Comparison of ENCODE assay signal across 19 cellular contexts in the genomic region with DNA sequence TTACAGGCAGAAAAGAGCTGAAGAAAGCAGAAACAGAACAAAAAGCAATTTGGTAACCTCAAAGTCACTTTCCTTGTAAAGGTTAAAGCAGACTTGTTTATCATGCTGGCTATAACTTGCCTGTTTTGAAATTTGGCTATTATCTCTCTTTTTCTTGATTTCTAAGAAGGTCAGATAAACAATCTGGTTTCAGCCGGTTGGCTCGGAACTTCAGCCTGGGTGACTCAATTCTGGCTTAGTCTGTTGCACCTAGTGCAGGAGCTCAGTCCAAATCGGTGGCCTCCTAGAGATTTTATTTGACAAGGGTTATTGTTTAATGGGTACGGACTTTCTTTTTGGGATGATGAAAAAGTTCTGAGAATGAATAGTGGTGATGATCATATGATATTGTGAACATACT.
"Had no signal": no experiment of that assay in that cellular context is flagged by ENCODE, and none has a peak within 500 bp of the region (broad histone marks: within the 10 kb centered on the region; RNA-seq: fewer than 3 reads in every experiment).

No MANE protein-coding gene starts in this region.

- H3K27ac ChIP-seq: coronary artery, dorsolateral prefrontal cortex, esophagus muscularis mucosa, gastrocnemius medialis, heart right ventricle, left ventricle myocardium inferior, lower lobe of right lung had no signal

- H3K4me1 ChIP-seq: gastrocnemius medialis, left ventricle myocardium inferior, lower lobe of right lung had no signal

- H3K27me3 ChIP-seq: dorsolateral prefrontal cortex, esophagus muscularis mucosa, gastrocnemius medialis had no signal

- ATAC-seq: gastrocnemius medialis, heart right ventricle, lower lobe of right lung, mucosa of descending colon had no signal

- H3K9me3 ChIP-seq: esophagus muscularis mucosa, gastrocnemius medialis, heart right ventricle, left ventricle myocardium inferior, lower lobe of right lung, mucosa of descending colon had no signal

- H3K36me3 ChIP-seq: esophagus muscularis mucosa, gastrocnemius medialis, heart right ventricle, left ventricle myocardium inferior, lower lobe of right lung had no signal

- DNase-seq: dermis blood vessel endothelial cell; dorsolateral prefrontal cortex; effector CD4-positive, alpha-beta T cell; effector memory CD4-positive, alpha-beta T cell; foreskin fibroblast; foreskin melanocyte; gastrocnemius medialis; glutamatergic neuron; head of caudate nucleus; heart right ventricle; hippocampal formation; left cardiac atrium; left ventricle myocardium inferior; lower lobe of right lung; mesenchymal stem cell; mucosa of descending colon; naive B cell had no signal

- H3K4me3 ChIP-seq: coronary artery, dorsolateral prefrontal cortex, esophagus muscularis mucosa, gastrocnemius medialis, heart right ventricle, left ventricle myocardium inferior, lower lobe of right lung, mucosa of descending colon had no signal
